Comparison of ENCODE assay signal across 28 cellular contexts in the genomic region with DNA sequence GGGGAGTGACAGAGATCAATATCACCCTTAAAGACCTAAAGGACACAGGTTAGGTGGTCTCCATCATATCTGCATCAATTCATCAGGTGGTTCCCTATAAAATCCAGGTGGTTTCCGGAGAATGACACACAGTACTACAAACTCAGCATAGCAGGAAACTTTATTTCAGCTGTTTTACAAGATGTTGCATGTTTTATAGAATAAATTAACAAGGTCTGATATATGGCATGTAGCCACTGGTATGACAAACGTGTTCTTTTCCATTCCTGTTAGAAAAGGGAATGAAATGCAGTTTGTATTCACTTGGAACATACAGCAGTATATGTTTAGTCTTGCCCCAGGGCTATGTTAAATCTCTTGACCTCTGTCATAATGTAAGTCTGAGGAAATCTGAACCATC. TPM values are rescaled to one million over a fixed set of nuclear protein-coding genes. Genes with fewer than 3 reads are reported as not detected.
"Had no signal": no experiment of that assay in that cellular context is flagged by ENCODE, and none has a peak within 500 bp of the region (broad histone marks: within the 10 kb centered on the region; RNA-seq: fewer than 3 reads in every experiment).

No MANE protein-coding gene starts in this region.

- H3K9me3 ChIP-seq: left lung, lower lobe of right lung, pancreas, prostate gland, spleen, tibial nerve, uterus had no signal

- H3K27me3 ChIP-seq: hepatocyte, left lung, pancreas, spleen, tibial nerve, uterus had no signal

- H3K27ac ChIP-seq: hepatocyte, left lung, lower lobe of right lung, neural progenitor cell, pancreas, prostate gland, spleen, tibial nerve, uterus had no signal

- H3K4me2 ChIP-seq: hepatocyte, neural progenitor cell had no signal

- H3K36me3 ChIP-seq: left lung, lower lobe of right lung, neural progenitor cell, pancreas, prostate gland, spleen, tibial nerve, uterus had no signal

- H2AFZ ChIP-seq: hepatocyte, neural progenitor cell had no signal

- H3K9ac ChIP-seq: neural progenitor cell had no signal

- H3K4me3 ChIP-seq: hepatocyte, left lung, lower lobe of right lung, neural progenitor cell, pancreas, prostate gland, spleen, tibial nerve, uterus had no signal

- H3K79me2 ChIP-seq: hepatocyte had no signal

- DNase-seq: kidney; left colon; left lung; lower lobe of right lung; mammary epithelial cell; mesenchymal stem cell; naive thymus-derived CD8-positive, alpha-beta T cell; nephron progenitor cell; pancreas; posterior cingulate gyrus; retina; right cardiac atrium; small intestine; spleen; stimulated activated CD4-positive, alpha-beta T cell treated with anti-CD3 and anti-CD28 coated beads, Interleukin-2, amount 100 ng/mL, for 48 hours; stimulated activated CD4-positive, alpha-beta T cell treated with anti-CD3 and anti-CD28 coated beads, Interleukin-4, amount 100 ng/mL, for 4 hours; stimulated activated CD8-positive, alpha-beta memory T cell treated with anti-CD3 and anti-CD28 coated beads, Interleukin-4, amount 100 ng/mL, for 48 hours; stimulated activated naive CD4-positive, alpha-beta T cell treated with Interleukin-2 at 50 U/mL for 16 hours; stimulated activated naive CD8-positive, alpha-beta T cell treated with anti-CD3 and anti-CD28 coated beads, Interleukin-15, amount 100 ng/mL, for 72 hours; substantia nigra; uterus had no signal

- ATAC-seq: left colon; left lung; naive thymus-derived CD8-positive, alpha-beta T cell; right cardiac atrium; sciatic nerve; stimulated activated memory B cell treated with anti-CD40 and anti-IgM and Interleukin-4, amounts not matched to agents 10 μg/mL and 1 μg/mL and 100 μg/mL, for 72 hours; stimulated activated naive CD8-positive, alpha-beta T cell treated with anti-CD3 and anti-CD28 coated beads, Interleukin-15, amount 100 ng/mL, for 72 hours had no signal

- H3K4me1 ChIP-seq: lower lobe of right lung, neural progenitor cell, pancreas, prostate gland, tibial nerve, uterus had no signal

- FAIRE-seq: kidney, pancreas, small intestine had no signal

RNA-seq across cellular contexts. Expression of a gene that starts 42.1 kb away (rescaled TPM):
- total RNA-seq: hepatocyte, mammary epithelial cell, osteoblast had no signal
- polyA plus RNA-seq: hepatocyte, mammary epithelial cell had no signal
